Comparison of ENCODE assay signal across 7 cellular contexts in the genomic region with DNA sequence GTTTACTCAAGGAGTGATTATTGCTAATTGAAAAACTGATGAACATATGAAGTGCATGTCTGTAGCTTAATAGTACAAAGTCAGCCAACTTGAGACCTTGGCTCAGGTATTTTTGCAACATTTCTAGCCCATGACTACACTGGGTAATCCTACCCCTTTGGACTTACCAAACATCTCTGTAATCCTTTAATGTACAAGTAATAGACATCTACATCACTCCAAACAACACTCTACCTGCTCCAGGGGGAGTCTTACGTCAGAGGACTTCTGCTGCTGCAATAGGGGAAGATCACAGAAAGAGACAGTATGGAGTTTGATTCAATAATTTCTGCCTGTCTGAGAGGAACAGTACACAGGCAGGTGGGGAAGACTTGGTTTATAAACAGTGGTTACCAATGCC. TPM values are rescaled to one million over a fixed set of nuclear protein-coding genes. Genes with fewer than 3 reads are reported as not detected.
"Had no signal": no experiment of that assay in that cellular context is flagged by ENCODE, and none has a peak within 500 bp of the region (broad histone marks: within the 10 kb centered on the region; RNA-seq: fewer than 3 reads in every experiment).

No MANE protein-coding gene starts in this region.

- H3K27me3 Mint-ChIP-seq: IgD-negative memory B cell had no signal

- FAIRE-seq: HTR-8/SVneo had no signal

- H3K27ac Mint-ChIP-seq: IgD-negative memory B cell had no signal

- H3K27ac ChIP-seq: GM23248 had no signal

- H3K4me3 Mint-ChIP-seq: IgD-negative memory B cell had no signal

- H2AFZ ChIP-seq: GM23248 had no signal

- DNase-seq: GM23248, GOT3, H7, HCEC 1CT, KBM-7 had no signal

- H3K4me3 ChIP-seq: GM23248 had no signal

- H3K4me1 Mint-ChIP-seq: IgD-negative memory B cell had no signal

- H3K9ac ChIP-seq: GM23248 had no signal

RNA-seq across cellular contexts. Expression of a gene that starts 54.0 kb away (rescaled TPM):
- total RNA-seq: GM23248 had no signal
- polyA plus RNA-seq: GM23248, IgD-negative memory B cell had no signal
